ENCODE assay signal across 34 cellular contexts in genomic region chr20:16641511-16641910, GRCh38.
"Had no signal": no experiment of that assay in that cellular context is flagged by ENCODE, and none has a peak within 500 bp of the region (broad histone marks: within the 10 kb centered on the region; RNA-seq: fewer than 3 reads in every experiment).

No MANE protein-coding gene starts in this region.

- H3K4me3 Mint-ChIP-seq: activated CD4-positive, alpha-beta T cell treated with anti-CD3 and anti-CD28 coated beads for 36 hours; activated CD4-positive, alpha-beta T cell treated with anti-CD3 and anti-CD28 coated beads, Interleukin-2, amount 10 ng/mL, durations not matched to agents 7 days and 5 days; activated CD8-positive, alpha-beta T cell treated with anti-CD3 and anti-CD28 coated beads, Interleukin-2, amount 10 ng/mL, durations not matched to agents 7 days and 5 days; activated naive CD4-positive, alpha-beta T cell treated with anti-CD3 and anti-CD28 coated beads, Interleukin-2, amount 50 U/mL, for 24 hours; activated naive CD8-positive, alpha-beta T cell treated with anti-CD3 and anti-CD28 coated beads, Interleukin-2, amount 10 ng/mL, durations not matched to agents 7 days and 5 days; activated T-cell treated with anti-CD3 and anti-CD28 coated beads, Interleukin-2, amount 50 U/mL, for 24 hours; IgD-negative memory B cell; T-cell; T-helper 17 cell; WTC11 had no signal

- DNase-seq: activated CD4-positive, alpha-beta T cell treated with anti-CD3 and anti-CD28 coated beads for 36 hours; activated CD4-positive, alpha-beta T cell treated with anti-CD3 and anti-CD28 coated beads, Interleukin-2, amount 10 ng/mL, durations not matched to agents 7 days and 5 days; activated CD4-positive, alpha-beta T cell treated with anti-CD3 and anti-CD28 coated beads, Interleukin-2, amount 50 U/mL, for 48 hours; activated CD8-positive, alpha-beta T cell treated with anti-CD3 and anti-CD28 coated beads, Interleukin-2, amount 10 ng/mL, durations not matched to agents 7 days and 5 days; activated gamma-delta T cell; activated naive CD4-positive, alpha-beta T cell treated with Interleukin-2 at 50 U/mL for 16 hours; activated naive CD8-positive, alpha-beta T cell treated with anti-CD3 and anti-CD28 coated beads, Interleukin-2, amount 10 ng/mL, durations not matched to agents 7 days and 5 days; activated T-cell treated with anti-CD3 and anti-CD28 coated beads, Interleukin-2, amount 50 U/mL, for 24 hours; brain microvascular endothelial cell; central memory CD4-positive, alpha-beta T cell; Kasumi-1; KBM-7; NCI-H1092 treated with DMSO at 0.1 percent for 48 hours; NCI-H1417; NCI-H146; NCI-H187; NCI-H2029 treated with DMSO at 0.1 percent for 48 hours; NCI-H2107; NCI-H2171; NCI-H510A; NCI-H526; NK-92 treated with Interleukin-12 subunit alpha and Interleukin-12 subunit beta, amount 100 ng/mL, for 24 hours; PC-3; Peyer's patch; RPMI8226; SHP77 treated with DMSO at 0.1 percent for 48 hours; T-cell; T-helper 17 cell; T-helper 9 cell had no signal

- H3K27me3 ChIP-seq: brain microvascular endothelial cell, Peyer's patch, SJSA1 had no signal

- H3K36me3 Mint-ChIP-seq: activated naive CD4-positive, alpha-beta T cell treated with anti-CD3 and anti-CD28 coated beads, Interleukin-2, amount 50 U/mL, for 24 hours; activated naive CD8-positive, alpha-beta T cell treated with anti-CD3 and anti-CD28 coated beads, Interleukin-2, amount 10 ng/mL, durations not matched to agents 7 days and 5 days; IgD-negative memory B cell; T-cell; WTC11 had no signal

- H3K36me3 ChIP-seq: brain microvascular endothelial cell, Peyer's patch, SJSA1 had no signal

- H3K27ac Mint-ChIP-seq: activated CD4-positive, alpha-beta T cell treated with anti-CD3 and anti-CD28 coated beads for 36 hours; activated CD4-positive, alpha-beta T cell treated with anti-CD3 and anti-CD28 coated beads, Interleukin-2, amount 10 ng/mL, durations not matched to agents 7 days and 5 days; activated CD8-positive, alpha-beta T cell treated with anti-CD3 and anti-CD28 coated beads, Interleukin-2, amount 10 ng/mL, durations not matched to agents 7 days and 5 days; activated naive CD4-positive, alpha-beta T cell treated with anti-CD3 and anti-CD28 coated beads, Interleukin-2, amount 50 U/mL, for 24 hours; activated naive CD8-positive, alpha-beta T cell treated with anti-CD3 and anti-CD28 coated beads, Interleukin-2, amount 10 ng/mL, durations not matched to agents 7 days and 5 days; activated T-cell treated with anti-CD3 and anti-CD28 coated beads, Interleukin-2, amount 50 U/mL, for 24 hours; activated T-helper 2 cell treated with anti-CD3 and anti-CD28 coated beads, Interferon-gamma antibody, Interleukin-2, Interleukin-4, amounts not matched to agents 10 μg/mL and 5 μg/mL and 100 μg/mL, durations not matched to agents 14 hours and 24 hours and 36 hours; IgD-negative memory B cell; T-cell; T-helper 17 cell; WTC11 had no signal

- H3K9me3 ChIP-seq: Peyer's patch, SJSA1 had no signal

- H3K9me3 Mint-ChIP-seq: activated CD4-positive, alpha-beta T cell treated with anti-CD3 and anti-CD28 coated beads, Interleukin-2, amount 10 ng/mL, durations not matched to agents 7 days and 5 days; activated naive CD4-positive, alpha-beta T cell treated with anti-CD3 and anti-CD28 coated beads, Interleukin-2, amount 50 U/mL, for 24 hours; activated naive CD8-positive, alpha-beta T cell treated with anti-CD3 and anti-CD28 coated beads, Interleukin-2, amount 10 ng/mL, durations not matched to agents 7 days and 5 days; activated T-cell treated with anti-CD3 and anti-CD28 coated beads, Interleukin-2, amount 50 U/mL, for 24 hours; activated T-helper 2 cell treated with anti-CD3 and anti-CD28 coated beads, Interferon-gamma antibody, Interleukin-2, Interleukin-4, amounts not matched to agents 10 μg/mL and 5 μg/mL and 100 μg/mL, durations not matched to agents 14 hours and 24 hours and 36 hours; IgD-negative memory B cell; T-cell had no signal

- H3K4me3 ChIP-seq: Peyer's patch, SJSA1 had no signal

- H3K4me1 Mint-ChIP-seq: activated CD4-positive, alpha-beta T cell treated with anti-CD3 and anti-CD28 coated beads for 36 hours; activated CD4-positive, alpha-beta T cell treated with anti-CD3 and anti-CD28 coated beads, Interleukin-2, amount 10 ng/mL, durations not matched to agents 7 days and 5 days; activated naive CD4-positive, alpha-beta T cell treated with anti-CD3 and anti-CD28 coated beads, Interleukin-2, amount 50 U/mL, for 24 hours; activated naive CD8-positive, alpha-beta T cell treated with anti-CD3 and anti-CD28 coated beads, Interleukin-2, amount 10 ng/mL, durations not matched to agents 7 days and 5 days; IgD-negative memory B cell; T-cell had no signal

- H3K4me1 ChIP-seq: Peyer's patch, SJSA1 had no signal

- H3K27ac ChIP-seq: brain microvascular endothelial cell, Peyer's patch, SJSA1 had no signal
